In the genomic region with DNA sequence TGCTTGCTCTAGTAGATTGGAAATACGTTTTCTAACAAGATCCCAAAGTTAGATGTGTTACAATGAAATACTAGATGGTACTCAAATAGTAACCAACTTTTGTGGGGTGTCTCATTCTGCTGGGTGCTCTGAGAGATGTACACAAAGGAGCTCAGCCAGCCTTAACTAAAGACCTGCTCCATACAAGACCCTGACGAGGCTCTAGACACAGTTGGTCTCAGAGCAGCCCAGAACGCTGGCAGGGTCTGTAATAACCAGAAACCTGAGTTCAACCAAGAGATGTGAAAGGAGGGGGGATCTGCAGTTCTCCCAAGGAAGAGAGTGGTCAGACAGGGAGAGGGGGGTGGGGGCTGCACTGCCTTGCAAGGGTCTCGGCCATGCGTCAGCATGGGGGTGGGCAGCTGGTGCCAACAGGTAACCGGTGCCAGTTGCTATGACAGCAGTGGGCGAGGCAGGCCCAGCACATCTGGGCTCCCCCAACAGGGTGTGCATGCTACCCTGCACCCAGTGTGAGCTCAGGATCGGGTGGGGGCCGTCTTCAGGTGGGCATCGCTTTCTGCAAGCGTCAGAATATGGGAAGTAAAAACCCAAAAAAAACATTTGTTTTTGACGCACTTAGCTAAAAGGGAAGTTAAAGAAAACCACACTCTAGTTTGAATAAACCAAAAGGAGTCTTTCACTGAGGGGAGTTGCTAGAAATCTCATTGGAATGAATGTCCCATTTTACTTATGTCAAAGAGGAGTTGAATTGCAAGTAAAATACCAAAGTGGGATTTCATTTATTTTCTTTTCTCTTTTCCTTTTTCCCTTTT, we compare ENCODE assay signal across 8 cellular contexts.
DNase-seq lines count a peak whose midpoint lies in the region; ATAC-seq lines count a peak whose summit lies in the region.

No MANE protein-coding gene starts in this region.

- peak; percentile 43 for ATAC-seq in HG03097 (IDR thresholded peaks at IDR 0.05; ENCODE audit: low FRiP score, unreplicated experiment)
- ATAC-seq in sciatic nerve = peak; percentile 80
- ATAC-seq in GM18520 (IDR thresholded peaks at IDR 0.05; ENCODE audit: unreplicated experiment) = no peak

- intact Hi-C loops in sciatic nerve (cut with DNase I) = no loop called here

- DNase-seq in activated CD4-positive, alpha-beta T cell treated with anti-CD3 and anti-CD28 coated beads for 1 hour = peak; percentile 20
- no peak for DNase-seq in activated CD4-positive, alpha-beta T cell treated with anti-CD3 and anti-CD28 coated beads for 4 hours
- peak; percentile 66 for DNase-seq in activated CD4-positive, alpha-beta T cell treated with anti-CD3 and anti-CD28 coated beads, Interleukin-2, amount 50 U/mL, for 1 hour
- DNase-seq in sciatic nerve (ENCODE audit: low spot score) (no peak), NCI-H146 treated with DMSO at 0.1 percent for 48 hours (lab: John Stamatoyannopoulos, UW; ENCODE audit: unreplicated experiment) (no peak), NCI-H2227 (lab: John Stamatoyannopoulos, UW; ENCODE audit: unreplicated experiment) (no peak)

Comparison
In these comparisons a context has a peak if more than half of its experiments do, and no peak if none do; other contexts are left out.
1. DNase-seq: peak in activated CD4-positive, alpha-beta T cell treated with anti-CD3 and anti-CD28 coated beads for 1 hour (single experiment) and activated CD4-positive, alpha-beta T cell treated with anti-CD3 and anti-CD28 coated beads, Interleukin-2, amount 50 U/mL, for 1 hour (single experiment); none in activated CD4-positive, alpha-beta T cell treated with anti-CD3 and anti-CD28 coated beads for 4 hours (0 of 2), sciatic nerve (single experiment), NCI-H146 treated with DMSO at 0.1 percent for 48 hours (single experiment) and NCI-H2227 (single experiment).